ENCODE assay signal across 22 cellular contexts in the genomic region with DNA sequence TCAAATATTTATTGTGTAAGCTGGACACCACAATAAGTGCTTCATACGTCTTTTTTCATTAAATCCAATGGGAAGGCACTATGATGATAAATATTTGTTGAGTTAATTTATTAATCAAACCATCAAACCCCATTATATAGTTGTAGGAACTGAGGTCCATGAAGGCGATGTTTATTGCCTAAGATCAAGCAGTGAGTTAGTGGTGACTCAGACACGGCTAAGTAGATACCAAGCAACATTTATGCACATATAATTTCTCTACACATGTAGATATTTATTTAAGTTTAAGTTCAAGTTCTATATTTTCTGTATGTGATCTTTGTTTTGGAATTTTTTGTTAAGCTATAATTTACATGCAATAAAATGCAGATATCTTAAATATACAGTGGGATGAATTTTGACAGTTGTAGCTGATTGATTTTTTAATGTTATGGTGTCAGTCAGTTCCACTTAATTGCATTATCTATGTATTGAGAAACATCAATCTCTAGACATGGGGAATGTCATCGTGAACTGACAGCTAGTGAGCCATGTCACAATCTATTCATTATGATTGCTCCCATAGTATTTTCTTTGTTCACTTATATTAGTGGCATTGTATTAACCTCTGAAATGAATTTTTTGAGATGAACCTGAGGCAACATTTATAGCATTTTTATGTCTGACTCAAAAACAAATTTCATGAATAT. TPM values are rescaled to one million over a fixed set of nuclear protein-coding genes. Genes with fewer than 3 reads are reported as not detected.
DNase-seq lines count a peak whose midpoint lies in the region; ATAC-seq, FAIRE-seq and TF ChIP-seq lines count a peak whose summit lies in the region.
"Had no signal": no experiment of that assay in that cellular context is flagged by ENCODE, and none has a peak within 500 bp of the region (broad histone marks: within the 10 kb centered on the region; RNA-seq: fewer than 3 reads in every experiment).

No MANE protein-coding gene starts in this region.

- no peak overlapping the region for H3K4me3 ChIP-seq in endothelial cell of umbilical vein (replicated peaks in 1 of 3; ENCODE audit: insufficient read depth in 1 of 3, low read depth in 1 of 3, low read length in 3 of 3)
- no peak overlapping the region for H3K4me3 ChIP-seq in kidney (ENCODE audit: low read length in 2 of 2)
- H3K4me3 ChIP-seq: BLaER1 treated with 17β-estradiol and CSF1 and Interleukin-3, amounts not matched to agents 10 nM and 100 nM; Peyer's patch; SJSA1 had no signal

- H3K9me1 ChIP-seq in endothelial cell of umbilical vein (replicated peaks; ENCODE audit: control insufficient read depth, extremely low read depth, insufficient read depth, low read length), result no peaks in the 10 kb centered on the region

- BruUV-seq in endothelial cell of umbilical vein (replicated peaks; lab: Mats Ljungman, UMichigan), result no TSS peak

- CTCF ChIA-PET in endothelial cell of umbilical vein (lab: Charles Lee), result interaction anchor here (0.9 to 1.6 kb wide), 4 partner anchors 10 to 95 kb away, joined by 3 to 5 read pairs (median 3); no protein-coding TSS in a partner anchor

- H3K4me2 ChIP-seq in endothelial cell of umbilical vein (ENCODE audit: insufficient read depth, low read length), result no peak overlapping the region
- H3K4me2 ChIP-seq: BLaER1 treated with 17β-estradiol and CSF1 and Interleukin-3, amounts not matched to agents 10 nM and 100 nM; KMS-11 had no signal

- peak; percentile 88 for FAIRE-seq in D721Med (lab: Jason Lieb, UNC)
- FAIRE-seq in endothelial cell of umbilical vein (lab: Jason Lieb, UNC), result peak; percentile 77
- no peak for FAIRE-seq in kidney (lab: Jason Lieb, UNC)

- H3K9ac ChIP-seq in endothelial cell of umbilical vein (replicated peaks; ENCODE audit: extremely low read depth, insufficient read depth, low read length), result no peak overlapping the region
- no peak overlapping the region for H3K9ac ChIP-seq in kidney (ENCODE audit: low read length in 2 of 2)
- H3K9ac ChIP-seq: BLaER1 treated with 17β-estradiol and CSF1 and Interleukin-3, amounts not matched to agents 10 nM and 100 nM; KMS-11 had no signal

- H3K36me3 ChIP-seq in endothelial cell of umbilical vein (ENCODE audit: control insufficient read depth in 2 of 2, extremely low read depth in 1 of 2, insufficient read depth in 2 of 2, low read length in 2 of 2) (no peaks in the 10 kb centered on the region), kidney (ENCODE audit: control insufficient read depth in 1 of 2, insufficient read depth in 2 of 2, low read length in 2 of 2) (no peaks in the 10 kb centered on the region)
- H3K36me3 ChIP-seq: BLaER1 treated with 17β-estradiol and CSF1 and Interleukin-3, amounts not matched to agents 10 nM and 100 nM; Peyer's patch; SJSA1 had no signal

- no peaks in the 10 kb centered on the region for H3K4me1 Mint-ChIP-seq in stimulated activated naive CD8-positive, alpha-beta T cell treated with anti-CD3 and anti-CD28 coated beads, Interleukin-15, amount 100 ng/mL, for 72 hours
- H3K4me1 Mint-ChIP-seq: CD8-positive, alpha-beta memory T cell had no signal

- H3K9me3 ChIP-seq in endothelial cell of umbilical vein (replicated peaks; ENCODE audit: control insufficient read depth, insufficient read depth, low read length), result no peaks in the 10 kb centered on the region
- no peaks in the 10 kb centered on the region for H3K9me3 ChIP-seq in kidney (ENCODE audit: control insufficient read depth in 1 of 2, low read length in 2 of 2)
- H3K9me3 ChIP-seq: BLaER1 treated with 17β-estradiol and CSF1 and Interleukin-3, amounts not matched to agents 10 nM and 100 nM; Peyer's patch; SJSA1 had no signal

- no peak overlapping the region for H3K27ac Mint-ChIP-seq in stimulated activated naive CD8-positive, alpha-beta T cell treated with anti-CD3 and anti-CD28 coated beads, Interleukin-15, amount 100 ng/mL, for 72 hours
- H3K27ac Mint-ChIP-seq: HFFc6 had no signal

- no peak overlapping the region for H2AFZ ChIP-seq in endothelial cell of umbilical vein (ENCODE audit: low read depth, low read length)

- H3K27me3 Mint-ChIP-seq in stimulated activated naive CD8-positive, alpha-beta T cell treated with anti-CD3 and anti-CD28 coated beads, Interleukin-15, amount 100 ng/mL, for 72 hours, result peaks cover 31% of the 10 kb centered on the region

- H3K4me1 ChIP-seq in endothelial cell of umbilical vein (ENCODE audit: control insufficient read depth, extremely low read depth, insufficient read depth, low read length) (no peaks in the 10 kb centered on the region), kidney (ENCODE audit: control insufficient read depth in 1 of 2, insufficient read depth in 1 of 2, low read depth in 1 of 2, low read length in 2 of 2) (no peaks in the 10 kb centered on the region)
- H3K4me1 ChIP-seq: Peyer's patch, SJSA1 had no signal

- POLR2A ChIA-PET in endothelial cell of umbilical vein (lab: Charles Lee), result no interaction called here

- ATAC-seq in stimulated activated naive CD8-positive, alpha-beta T cell treated with anti-CD3 and anti-CD28 coated beads, Interleukin-15, amount 100 ng/mL, for 72 hours, result no peak
- ATAC-seq: Right ventricle myocardium inferior had no signal

- no peaks in the 10 kb centered on the region for H4K20me1 ChIP-seq in endothelial cell of umbilical vein (replicated peaks; ENCODE audit: control insufficient read depth, extremely low read depth, insufficient read depth, low read length)
- H4K20me1 ChIP-seq: BLaER1 treated with 17β-estradiol and CSF1 and Interleukin-3, amounts not matched to agents 10 nM and 100 nM had no signal

- DNase-seq in D721Med (ENCODE audit: insufficient read length, low spot score) (no peak), HCEC 1CT (peak; percentile 37), SK-N-DZ (ENCODE audit: low spot score) (peak; percentile 28), endothelial cell of umbilical vein (ENCODE audit: low read depth, low spot score) (no peak), cerebellar cortex (ENCODE audit: low spot score) (no peak), kidney (no peak)
- no peak for DNase-seq in activated T-cell treated with anti-CD3 and anti-CD28 coated beads, Interleukin-2, amount 50 U/mL, for 48 hours
- no peak for DNase-seq in stimulated activated naive CD8-positive, alpha-beta T cell treated with anti-CD3 and anti-CD28 coated beads, Interleukin-15, amount 100 ng/mL, for 72 hours
- DNase-seq: 8988T; Calu3; CD8-positive, alpha-beta memory T cell; HFFc6; NCI-H1105; NCI-H2029 treated with DMSO at 0.1 percent for 48 hours; NCI-H345; NCI-H524 treated with DMSO at 0.1 percent for 48 hours; Peyer's patch had no signal

- dilution Hi-C loops in endothelial cell of umbilical vein (cut with MboI; ENCODE audit: extremely low pct_ligation_motif_present, low sequenced_read_pairs), result no loop called here

- no peaks in the 10 kb centered on the region for H3K9me3 Mint-ChIP-seq in stimulated activated naive CD8-positive, alpha-beta T cell treated with anti-CD3 and anti-CD28 coated beads, Interleukin-15, amount 100 ng/mL, for 72 hours
- H3K9me3 Mint-ChIP-seq: CD8-positive, alpha-beta memory T cell; HFFc6 had no signal

- H3K4me3 Mint-ChIP-seq in stimulated activated naive CD8-positive, alpha-beta T cell treated with anti-CD3 and anti-CD28 coated beads, Interleukin-15, amount 100 ng/mL, for 72 hours, result no peak overlapping the region
- H3K4me3 Mint-ChIP-seq: CD8-positive, alpha-beta memory T cell; HFFc6 had no signal

- H3K27me3 ChIP-seq in endothelial cell of umbilical vein (ENCODE audit: control insufficient read depth in 2 of 2, insufficient read depth in 2 of 2, low read length in 2 of 2), result no peaks in the 10 kb centered on the region
- H3K27me3 ChIP-seq: BLaER1 treated with 17β-estradiol and CSF1 and Interleukin-3, amounts not matched to agents 10 nM and 100 nM; Peyer's patch; SJSA1 had no signal

- intact Hi-C loops in endothelial cell of umbilical vein (cut with micrococcal nuclease), result no loop called here
- intact Hi-C loops in kidney (cut with DNase I), result no loop called here

- H3K27ac ChIP-seq in endothelial cell of umbilical vein (ENCODE audit: insufficient read depth, low read depth, low read length) (no peak overlapping the region), kidney (ENCODE audit: low read depth in 2 of 2, low read length in 2 of 2) (no peak overlapping the region)
- H3K27ac ChIP-seq: BLaER1 treated with 17β-estradiol and CSF1 and Interleukin-3, amounts not matched to agents 10 nM and 100 nM; HL-60; KMS-11; Peyer's patch; SJSA1 had no signal

- no peaks in the 10 kb centered on the region for H3K79me2 ChIP-seq in endothelial cell of umbilical vein (ENCODE audit: control insufficient read depth, insufficient read depth, low read length)

- TF ChIP-seq CTCF in D721Med (IDR thresholded peaks at IDR 0.05; ENCODE audit: insufficient read depth, missing control alignments) (no peak), endothelial cell of umbilical vein (IDR thresholded peaks at IDR 0.05; ENCODE audit: extremely low read depth in 1 of 2, insufficient read depth in 1 of 2, low read depth in 1 of 2, low read length in 2 of 2) (no peak), kidney (IDR thresholded peaks at IDR 0.05; ENCODE audit: borderline replicate concordance, extremely low read depth, insufficient read depth) (no peak)

- no peak for TF ChIP-seq POLR2A in endothelial cell of umbilical vein (IDR thresholded peaks at IDR 0.05; ENCODE audit: low read depth, low read length)

TF ChIP-seq in endothelial cell of umbilical vein, 7 proteins besides CTCF, POLR2A, EP300 and RAD21 (continues in another document):
- TF ChIP-seq MYC (IDR thresholded peaks at IDR 0.05; ENCODE audit: low read depth, low read length), result no peak
- TF ChIP-seq JUN (IDR thresholded peaks at IDR 0.05; ENCODE audit: borderline replicate concordance, insufficient read depth, insufficient read length, low read depth), result no peak
- TF ChIP-seq GATA2 (IDR thresholded peaks at IDR 0.05; ENCODE audit: insufficient read depth, insufficient read length, low read depth, low read length), result no peak
- no peak for TF ChIP-seq FOS (IDR thresholded peaks at IDR 0.05; ENCODE audit: borderline replicate concordance, insufficient read depth, low read length)
- no peak for TF ChIP-seq POLR2AphosphoS5 (IDR thresholded peaks at IDR 0.05; ENCODE audit: insufficient read depth, low read depth, low read length)
- no peak for TF ChIP-seq EZH2 (IDR thresholded peaks at IDR 0.05; ENCODE audit: borderline replicate concordance, low read depth, low read length, severe bottlenecking)

RNA-seq across cellular contexts. Expression of a gene that starts 12.0 kb away (rescaled TPM):
- polyA plus RNA-seq in SK-N-DZ (2014; cell fraction: cytosol; rRNA removed), result 7.3 and 21.4 TPM in 2 replicates
- 65.7 and 138 TPM in 2 replicates for polyA plus RNA-seq in SK-N-DZ (2014; cell fraction: nucleus; rRNA removed)
- total RNA-seq in endothelial cell of umbilical vein, result 5.2 and 8.3 TPM in 2 replicates
- polyA plus RNA-seq in endothelial cell of umbilical vein, result 1.3 and 1.4 TPM in 2 replicates
- 0.92 and 1.3 TPM in 2 replicates for polyA plus RNA-seq in endothelial cell of umbilical vein (2011; cell fraction: cytosol; rRNA removed)
- 16.8 and 20.3 TPM in 2 replicates for polyA plus RNA-seq in endothelial cell of umbilical vein (2011; cell fraction: nucleus; rRNA removed)
- 2.2 and 3.8 TPM in 2 replicates for polyA plus RNA-seq in endothelial cell of umbilical vein (2012)
- 7.3 and 12.0 TPM in 2 replicates for polyA minus RNA-seq in endothelial cell of umbilical vein
- 3.2 TPM for polyA minus RNA-seq in endothelial cell of umbilical vein (2011; cell fraction: cytosol; rRNA and poly(A)+ RNA removed)
- polyA minus RNA-seq in endothelial cell of umbilical vein (2011; cell fraction: nucleus; rRNA and poly(A)+ RNA removed), result 15.3 and 21.1 TPM in 2 replicates
- 10.2 TPM for total RNA-seq in kidney
- 2.6 TPM for polyA plus RNA-seq in kidney (ENCODE audit: insufficient read depth, low read depth, low replicate concordance)

Comparison
In these comparisons a context has a peak if more than half of its experiments do, and no peak if none do; other contexts are left out.
1. DNase-seq: peak in HCEC 1CT (single experiment) and SK-N-DZ (single experiment); none in D721Med (single experiment), endothelial cell of umbilical vein (single experiment), cerebellar cortex (single experiment), activated T-cell treated with anti-CD3 and anti-CD28 coated beads, Interleukin-2, amount 50 U/mL, for 48 hours (0 of 2), kidney (single experiment) and stimulated activated naive CD8-positive, alpha-beta T cell treated with anti-CD3 and anti-CD28 coated beads, Interleukin-15, amount 100 ng/mL, for 72 hours (0 of 2).